ENCODE assay signal across 8 cellular contexts in the genomic region with DNA sequence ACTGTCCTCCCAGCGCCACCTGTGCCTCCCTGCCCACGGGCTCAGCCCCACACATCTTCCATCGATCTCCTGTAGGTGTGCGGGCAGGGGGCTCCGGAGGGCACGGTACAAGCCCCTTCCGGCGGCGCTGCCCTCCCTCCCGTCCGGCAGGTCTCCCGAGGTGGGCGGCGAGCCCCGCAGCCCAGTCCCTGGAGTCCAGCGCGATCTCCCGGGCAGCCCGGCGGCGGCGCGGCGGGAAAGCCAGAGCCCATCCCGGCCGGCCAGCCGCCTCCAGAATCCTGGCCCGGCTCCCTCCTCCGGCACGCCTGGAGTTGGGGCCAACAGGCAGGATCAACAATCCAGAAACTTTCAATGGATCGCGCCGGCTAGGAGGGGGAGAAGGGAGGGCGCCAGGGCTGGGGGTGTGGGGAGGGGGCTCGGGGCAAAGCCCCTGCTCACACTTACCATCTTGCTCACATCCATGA.
DNase-seq lines count a peak whose midpoint lies in the region; ATAC-seq and TF ChIP-seq lines count a peak whose summit lies in the region.

No MANE protein-coding gene starts in this region.

- no peaks in the 10 kb centered on the region for H3K79me2 ChIP-seq in PC-3 (ENCODE audit: low read length)

- ATAC-seq in PC-3 = peak; percentile 76
- peak; percentile 70 to 79 for ATAC-seq in lower lobe of right lung
- ATAC-seq in HG02571 (IDR thresholded peaks at IDR 0.05; ENCODE audit: unreplicated experiment) = no peak

- no peak for TF ChIP-seq POLR2A in erythroblast (IDR thresholded peaks at IDR 0.05; ENCODE audit: low read length)

- POLR2A ChIA-PET in PC-3 (lab: Charles Lee; ENCODE audit: unreplicated experiment) = no interaction called here

- H3K4me2 ChIP-seq in PC-3 (ENCODE audit: low read length) = peak overlapping the region; percentile 99

- H3K9ac ChIP-seq in PC-3 (ENCODE audit: low read length) (peak overlapping the region; percentile 45), duodenal mucosa (ENCODE audit: low read depth in 1 of 2, low read length in 2 of 2) (peak overlapping the region; percentile 15 to 63)

- H3K27me3 ChIP-seq in PC-3 (ENCODE audit: low read length) (no peaks in the 10 kb centered on the region), duodenal mucosa (ENCODE audit: control insufficient read depth in 1 of 2, insufficient read depth in 2 of 2, low read length in 2 of 2) (no peaks in the 10 kb centered on the region), lower lobe of right lung (ENCODE audit: low read depth) (no peaks in the 10 kb centered on the region)

- H3F3A ChIP-seq in PC-3 (ENCODE audit: low read length, unreplicated experiment) = no peaks in the 10 kb centered on the region

- H4K20me1 ChIP-seq in PC-3 (ENCODE audit: low read length) = no peaks in the 10 kb centered on the region

- CTCF ChIA-PET in PC-3 (lab: Charles Lee) = no interaction called here

- H3K36me3 ChIP-seq in PC-3 (ENCODE audit: low read depth, low read length) (no peaks in the 10 kb centered on the region), duodenal mucosa (ENCODE audit: control insufficient read depth in 1 of 2, insufficient read depth in 2 of 2, low read length in 2 of 2) (no peaks in the 10 kb centered on the region), lower lobe of right lung (peaks cover 3% of the 10 kb centered on the region)

- TF ChIP-seq CTCF in PC-3 (conservative IDR thresholded peaks at IDR 0.05; ENCODE audit: low read depth, low read length) (peak; percentile 21; the same call in 1 of the 2 replicates), lower lobe of right lung (IDR thresholded peaks at IDR 0.05) (no peak)

- H3K9me2 ChIP-seq in PC-3 (replicated peaks; ENCODE audit: low read length) = no peaks in the 10 kb centered on the region

- DNase-seq in NCI-H2227 (lab: John Stamatoyannopoulos, UW; ENCODE audit: unreplicated experiment) (peak; percentile 69), NCI-H2227 treated with DMSO at 0.1 percent for 48 hours (lab: John Stamatoyannopoulos, UW) (no peak), PC-3 (peak; percentile 35), lower lobe of right lung (peak; percentile 62), erythroblast (lab: John Stamatoyannopoulos, UW) (no peak)

- BruUV-seq in PC-3 (replicated peaks; lab: Mats Ljungman, UMichigan) = no TSS peak

- H3K9me3 ChIP-seq in PC-3 (ENCODE audit: low read length) (no peaks in the 10 kb centered on the region), duodenal mucosa (ENCODE audit: control insufficient read depth in 1 of 2, low read length in 2 of 2) (peaks cover 0 to 3% of the 10 kb centered on the region in 2 donors), lower lobe of right lung (no peaks in the 10 kb centered on the region)

- H3K4me3 ChIP-seq in PC-3 (ENCODE audit: low read length) (peak overlapping the region; percentile 87), duodenal mucosa (ENCODE audit: low read depth in 1 of 2, low read length in 2 of 2) (peak overlapping the region; percentile 50 to 68), lower lobe of right lung (peak overlapping the region; percentile 76)

- peak overlapping the region; percentile 85 for H2AFZ ChIP-seq in PC-3 (ENCODE audit: low read length)

- H3K27ac ChIP-seq in PC-3 (ENCODE audit: low read length) = no peak overlapping the region
- H3K27ac ChIP-seq in duodenal mucosa (ENCODE audit: low read depth, low read length) = no peak overlapping the region
- H3K27ac ChIP-seq in lower lobe of right lung = peak overlapping the region; percentile 82
- H3K27ac ChIP-seq in temporal lobe (ENCODE audit: low read depth, low read length) = peak overlapping the region; percentile 94

- intact Hi-C loops in PC-3 (cut with micrococcal nuclease) = no loop called here
- intact Hi-C loops in lower lobe of right lung (cut with DNase I) = no loop called here

- H3K4me1 ChIP-seq in PC-3 (ENCODE audit: insufficient read depth, low read length) (peaks cover 5% of the 10 kb centered on the region), duodenal mucosa (ENCODE audit: control insufficient read depth in 1 of 2, insufficient read depth in 2 of 2, low read length in 2 of 2) (peaks cover 4 to 18% of the 10 kb centered on the region in 2 donors), lower lobe of right lung (peaks cover 16% of the 10 kb centered on the region)

Comparison
In these comparisons a context has a peak if more than half of its experiments do, and no peak if none do; other contexts are left out.
1. DNase-seq: peak in NCI-H2227 (single experiment), PC-3 (single experiment) and lower lobe of right lung (single experiment); none in NCI-H2227 treated with DMSO at 0.1 percent for 48 hours (single experiment) and erythroblast (0 of 2).
2. H3K27ac ChIP-seq: peak in lower lobe of right lung (single experiment) and temporal lobe (single experiment); none in PC-3 (single experiment) and duodenal mucosa (single experiment).
3. Peak in every context shown above with its lines, with median percentiles within 50 percentile points of each other: H3K4me3 ChIP-seq.